Comparison of ENCODE assay signal across 8 cellular contexts in genomic region chr4:74682567-74683359, GRCh38.
DNase-seq lines count a peak whose midpoint lies in the region; FAIRE-seq and TF ChIP-seq lines count a peak whose summit lies in the region.

No MANE protein-coding gene starts in this region.

- H4K8ac ChIP-seq in mesendoderm (ENCODE audit: low read depth, low read length) = no peak overlapping the region

- H3K27ac ChIP-seq in mesendoderm (ENCODE audit: low read depth, low read length) = no peak overlapping the region
- H3K27ac ChIP-seq in caudate nucleus (ENCODE audit: low read depth, low read length) = no peak overlapping the region

- no peak overlapping the region for H4K5ac ChIP-seq in mesendoderm (ENCODE audit: low read length)

- H3K27me3 ChIP-seq in bronchial epithelial cell (ENCODE audit: control insufficient read depth, insufficient read depth, low read length) = no peaks in the 10 kb centered on the region
- no peaks in the 10 kb centered on the region for H3K27me3 ChIP-seq in mesendoderm (ENCODE audit: insufficient read depth, low read length, poor library complexity)

- no peak overlapping the region for H2BK15ac ChIP-seq in mesendoderm (replicated peaks; ENCODE audit: low read depth)

- no peaks in the 10 kb centered on the region for H3K36me3 ChIP-seq in bronchial epithelial cell (ENCODE audit: control insufficient read depth, insufficient read depth, low read length)
- no peaks in the 10 kb centered on the region for H3K36me3 ChIP-seq in mesendoderm (ENCODE audit: control insufficient read depth, insufficient read depth, low read length)

- peak; percentile 92 for FAIRE-seq in bronchial epithelial cell (lab: Jason Lieb, UNC)

- H3K9ac ChIP-seq in mesendoderm (ENCODE audit: low read length) = no peak overlapping the region

- no peak overlapping the region for H2AK5ac ChIP-seq in mesendoderm (ENCODE audit: low read length)

- DNase-seq in CMK (ENCODE audit: low read depth) (peak; percentile 82), M059J (ENCODE audit: low read depth) (peak; percentile 98), bronchial epithelial cell (ENCODE audit: low read depth) (peak; percentile 96), mesendoderm (peak; percentile 95), caudate nucleus (lab: John Stamatoyannopoulos, UW) (no peak), middle frontal gyrus (ENCODE audit: extremely low spot score, low spot score) (no peak), NCI-H2171 (lab: John Stamatoyannopoulos, UW) (no peak)
- DNase-seq in activated CD4-positive, alpha-beta T cell treated with anti-CD3 and anti-CD28 coated beads, Interleukin-2, amount 50 U/mL, for 48 hours = no peak

- H3K4me1 ChIP-seq in mesendoderm (ENCODE audit: control insufficient read depth, low read depth, low read length) = peaks cover 2% of the 10 kb centered on the region

- H3K4ac ChIP-seq in mesendoderm (ENCODE audit: low read depth, low read length) = no peak overlapping the region

- no CpG with 5 or more reads among the region's 2 CpGs for WGBS in mesendoderm (ENCODE audit: extremely low coverage, insufficient coverage, low lambda C conversion rate)

- peak overlapping the region; percentile 72 for H3K23ac ChIP-seq in mesendoderm (ENCODE audit: low read length)

- H3K4me3 ChIP-seq in bronchial epithelial cell (ENCODE audit: low read depth, low read length) (no peak overlapping the region), mesendoderm (ENCODE audit: low read length) (no peak overlapping the region)

- no peak for TF ChIP-seq CTCF in bronchial epithelial cell (IDR thresholded peaks at IDR 0.05; ENCODE audit: insufficient read depth, low read length, severe bottlenecking)

- no peaks in the 10 kb centered on the region for H3K79me2 ChIP-seq in mesendoderm (ENCODE audit: control insufficient read depth, insufficient read depth, low read length)

- H2BK5ac ChIP-seq in mesendoderm (ENCODE audit: low read length) = no peak overlapping the region

- no peak overlapping the region for H2BK120ac ChIP-seq in mesendoderm (ENCODE audit: low read depth, low read length)

- H3K56ac ChIP-seq in mesendoderm (ENCODE audit: low read length) = peak overlapping the region; percentile 9

- H3K79me1 ChIP-seq in mesendoderm (ENCODE audit: low read length) = no peaks in the 10 kb centered on the region

- H3K18ac ChIP-seq in mesendoderm (ENCODE audit: low read length) = no peak overlapping the region

- H3K4me2 ChIP-seq in mesendoderm (ENCODE audit: low read length) = no peak overlapping the region

Comparison
In these comparisons a context has a peak if more than half of its experiments do, and no peak if none do; other contexts are left out.
1. DNase-seq: peak in CMK (single experiment), M059J (single experiment), bronchial epithelial cell (single experiment) and mesendoderm (single experiment); none in activated CD4-positive, alpha-beta T cell treated with anti-CD3 and anti-CD28 coated beads, Interleukin-2, amount 50 U/mL, for 48 hours (0 of 2), caudate nucleus (0 of 61), middle frontal gyrus (single experiment) and NCI-H2171 (single experiment).